Comparison of ENCODE assay signal across 18 cellular contexts in the genomic region with DNA sequence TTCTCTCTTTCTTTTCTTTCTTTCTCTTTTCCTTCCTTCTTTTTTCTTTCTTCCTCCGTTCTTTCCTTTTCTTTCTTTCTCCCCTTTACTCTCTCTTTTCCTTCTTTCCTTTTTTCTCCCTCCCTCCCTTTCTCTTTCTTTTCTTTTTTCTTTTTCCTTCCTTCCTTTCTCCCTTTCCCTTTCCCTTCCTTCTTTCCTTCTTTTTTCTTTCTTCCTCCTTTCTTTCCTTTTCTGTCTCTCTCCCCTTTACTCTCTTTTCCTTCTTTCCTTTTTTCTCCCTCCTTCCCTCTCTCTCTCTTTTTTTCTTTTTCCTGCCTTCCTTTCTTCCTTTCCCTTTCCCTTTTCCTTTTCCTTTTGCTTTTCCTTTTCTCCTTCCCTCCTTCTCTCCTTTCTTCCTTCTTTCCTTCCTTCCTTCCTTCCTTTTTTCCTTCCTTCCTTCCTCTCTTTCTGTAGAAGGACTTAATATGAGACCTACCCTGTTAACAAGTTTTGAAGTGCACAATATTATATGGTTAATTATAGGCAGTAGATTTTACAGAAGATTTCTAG.
DNase-seq lines count a peak whose midpoint lies in the region; ATAC-seq, FAIRE-seq and TF ChIP-seq lines count a peak whose summit lies in the region.
"Had no signal": no experiment of that assay in that cellular context is flagged by ENCODE, and none has a peak within 500 bp of the region (broad histone marks: within the 10 kb centered on the region; RNA-seq: fewer than 3 reads in every experiment).

No MANE protein-coding gene starts in this region.

- no peak for FAIRE-seq in K562 (lab: Jason Lieb, UNC)
- FAIRE-seq: H1 had no signal

- CTCF ChIA-PET in K562 (lab: Yijun Ruan, JAX; ENCODE audit: low intra/inter-chr PET ratio) = no interaction called here
- CTCF ChIA-PET in CD4-positive, alpha-beta T cell (lab: Charles Lee) = no interaction called here

- H3F3A ChIP-seq in GM23338 (replicated peaks; ENCODE audit: low read depth) = no peaks in the 10 kb centered on the region

- DNase-seq in activated T-cell treated with anti-CD3 and anti-CD28 coated beads, Interleukin-2, amount 50 U/mL, for 72 hours = no peak
- DNase-seq in activated T-cell treated with anti-CD3 and anti-CD28 coated beads, Interleukin-2, amount 50 U/mL, for 48 hours = no peak
- no peak for DNase-seq in GM23338 (ENCODE audit: low spot score)
- no peak for DNase-seq in K562 (ENCODE audit: extremely low read depth in 1 of 4, low spot score in 3 of 4)
- no peak for DNase-seq in CD4-positive, alpha-beta T cell
- no peak for DNase-seq in foreskin melanocyte
- no peak for DNase-seq in HuH-7.5 (ENCODE audit: low spot score)
- DNase-seq: 8988T; Calu3; CD4-positive, CD25-positive, alpha-beta regulatory T cell; DMS79 treated with DMSO at 0.1 percent for 48 hours; GF-D8; H9; IMR-90; KBM-7 had no signal

- H3K36me3 Mint-ChIP-seq in activated T-cell treated with anti-CD3 and anti-CD28 coated beads, Interleukin-2, amount 50 U/mL, for 72 hours (ENCODE audit: insufficient read depth in 2 of 2) = no peaks in the 10 kb centered on the region
- H3K36me3 Mint-ChIP-seq in GM23338 (ENCODE audit: low read depth) = peaks cover 4% of the 10 kb centered on the region; the same call in 2 of the 3 replicates
- H3K36me3 Mint-ChIP-seq in CD4-positive, alpha-beta T cell (ENCODE audit: low read depth) = no peaks in the 10 kb centered on the region

- H3K4me2 ChIP-seq in GM23338 = no peak overlapping the region
- H3K4me2 ChIP-seq in K562 (ENCODE audit: insufficient read depth, low read length) = no peak overlapping the region

- intact Hi-C loops in K562 (cut with micrococcal nuclease) = no loop called here
- intact Hi-C loops in CD4-positive, alpha-beta T cell (cut with DNase I, micrococcal nuclease) = no loop called here

- no peaks in the 10 kb centered on the region for H4K20me1 ChIP-seq in GM23338 (replicated peaks; ENCODE audit: insufficient read depth)
- H4K20me1 ChIP-seq in K562 (replicated peaks; ENCODE audit: control insufficient read depth, insufficient read depth, low read length) = no peaks in the 10 kb centered on the region
- H4K20me1 ChIP-seq: BLaER1 treated with 17β-estradiol and CSF1 and Interleukin-3, amounts not matched to agents 10 nM and 100 nM had no signal

- in situ Hi-C loops in K562 (cut with MboI) = no loop called here

- TF ChIP-seq RAD21 in K562 (CRISPR knock-in tag; conservative IDR thresholded peaks at IDR 0.05 in 1 of 2, IDR thresholded peaks at IDR 0.05 in 1 of 2) = no peak

- 0 out of 2 replicates have a peak, but pooled peaks cover 5% of the 10 kb centered on the region for H3K9me2 ChIP-seq in GM23338 (ENCODE audit: insufficient read depth)

- POLR2A ChIA-PET in K562 (lab: Yijun Ruan, JAX) = no interaction called here
- POLR2A ChIA-PET in CD4-positive, alpha-beta T cell (lab: Charles Lee) = no interaction called here

- no peaks in the 10 kb centered on the region for H3K4me1 ChIP-seq in GM23338 (ENCODE audit: insufficient read depth)
- no peaks in the 10 kb centered on the region for H3K4me1 ChIP-seq in K562 (replicated peaks in 1 of 2; ENCODE audit: control insufficient read depth in 2 of 2, insufficient read depth in 2 of 2, low read length in 2 of 2)

- H3K4me3 ChIP-seq in GM23338 (no peak overlapping the region), K562 (no peak overlapping the region)
- H3K4me3 ChIP-seq: BLaER1 treated with 17β-estradiol and CSF1 and Interleukin-3, amounts not matched to agents 10 nM and 100 nM had no signal

- H3K27ac ChIP-seq in GM23338 (ENCODE audit: low read depth) (no peak overlapping the region), K562 (ENCODE audit: extremely low read depth, low read depth, low read length) (no peak overlapping the region)
- no peak overlapping the region for H3K27ac ChIP-seq in CD4-positive, alpha-beta T cell (ENCODE audit: low read depth, low read length)
- H3K27ac ChIP-seq: BLaER1 treated with 17β-estradiol and CSF1 and Interleukin-3, amounts not matched to agents 10 nM and 100 nM; HL-60 had no signal

- no peaks in the 10 kb centered on the region for H3K9me1 ChIP-seq in K562 (ENCODE audit: control insufficient read depth, insufficient read depth, low read length)

- no peaks in the 10 kb centered on the region for H3K9me3 ChIP-seq in K562 (replicated peaks; ENCODE audit: control insufficient read depth, insufficient read depth, low read depth, low read length)
- no peaks in the 10 kb centered on the region for H3K9me3 ChIP-seq in CD4-positive, alpha-beta T cell (ENCODE audit: control insufficient read depth, low read length)

- no peaks in the 10 kb centered on the region for H3K79me2 ChIP-seq in GM23338 (replicated peaks; ENCODE audit: insufficient read depth)
- no peaks in the 10 kb centered on the region for H3K79me2 ChIP-seq in K562 (ENCODE audit: control insufficient read depth, insufficient read depth, low read length)

- no TSS peak for BruUV-seq in K562 (replicated peaks; lab: Mats Ljungman, UMichigan)

- H3K4me1 Mint-ChIP-seq in activated T-cell treated with anti-CD3 and anti-CD28 coated beads, Interleukin-2, amount 50 U/mL, for 72 hours (ENCODE audit: low read depth) = no peaks in the 10 kb centered on the region
- H3K4me1 Mint-ChIP-seq in GM23338 = peaks cover 6% of the 10 kb centered on the region; the same call in 2 of the 3 replicates
- no peaks in the 10 kb centered on the region for H3K4me1 Mint-ChIP-seq in CD4-positive, alpha-beta T cell (ENCODE audit: low read depth)
- H3K4me1 Mint-ChIP-seq: CD4-positive, CD25-positive, alpha-beta regulatory T cell had no signal

- H3K27me3 Mint-ChIP-seq in activated T-cell treated with anti-CD3 and anti-CD28 coated beads, Interleukin-2, amount 50 U/mL, for 72 hours (ENCODE audit: low read depth) = no peaks in the 10 kb centered on the region
- H3K27me3 Mint-ChIP-seq in GM23338 (ENCODE audit: insufficient read depth, low read depth, poor library complexity) = peaks cover 3% of the 10 kb centered on the region
- peaks cover 13% of the 10 kb centered on the region for H3K27me3 Mint-ChIP-seq in CD4-positive, alpha-beta T cell

- WGBS in K562 (ENCODE audit: insufficient coverage, low coverage, missing lambda C conversion rate) = 0% methylated on average over 1 of the region's 1 CpG

- no peak overlapping the region for H3K9ac ChIP-seq in K562 (ENCODE audit: insufficient read depth in 1 of 2, low read depth in 2 of 2, low read length in 2 of 2)
- H3K9ac ChIP-seq: BLaER1 treated with 17β-estradiol and CSF1 and Interleukin-3, amounts not matched to agents 10 nM and 100 nM had no signal

- no peak overlapping the region for H3K4me3 Mint-ChIP-seq in activated T-cell treated with anti-CD3 and anti-CD28 coated beads, Interleukin-2, amount 50 U/mL, for 72 hours
- no peak overlapping the region for H3K4me3 Mint-ChIP-seq in GM23338
- no peak overlapping the region for H3K4me3 Mint-ChIP-seq in CD4-positive, alpha-beta T cell
- H3K4me3 Mint-ChIP-seq: CD4-positive, CD25-positive, alpha-beta regulatory T cell; H9 had no signal

- no peak for TF ChIP-seq EP300 in K562 (IDR thresholded peaks at IDR 0.05; ENCODE audit: low read length)

- peaks cover 0 to 8% of the 10 kb centered on the region in 2 donors for H3K9me3 Mint-ChIP-seq in activated T-cell treated with anti-CD3 and anti-CD28 coated beads, Interleukin-2, amount 50 U/mL, for 72 hours
- peaks cover 9% of the 10 kb centered on the region for H3K9me3 Mint-ChIP-seq in GM23338
- H3K9me3 Mint-ChIP-seq in CD4-positive, alpha-beta T cell = peaks cover 7% of the 10 kb centered on the region

- TF ChIP-seq POLR2A in K562 (conservative IDR thresholded peaks at IDR 0.05) = no peak

- H3K27me3 ChIP-seq in GM23338 (ENCODE audit: insufficient read depth) = no peaks in the 10 kb centered on the region
- no peaks in the 10 kb centered on the region for H3K27me3 ChIP-seq in K562 (ENCODE audit: control insufficient read depth in 2 of 2, insufficient read depth in 2 of 2, low read length in 2 of 2)
- H3K27me3 ChIP-seq in CD4-positive, alpha-beta T cell (ENCODE audit: control insufficient read depth, insufficient read depth, low read length) = no peaks in the 10 kb centered on the region
- H3K27me3 ChIP-seq: BLaER1 treated with 17β-estradiol and CSF1 and Interleukin-3, amounts not matched to agents 10 nM and 100 nM had no signal

- H3K36me3 ChIP-seq in GM23338 (ENCODE audit: insufficient read depth) = no peaks in the 10 kb centered on the region; the same call in 1 of the 2 replicates
- H3K36me3 ChIP-seq in K562 (ENCODE audit: control insufficient read depth, insufficient read depth, low read length) = no peaks in the 10 kb centered on the region
- H3K36me3 ChIP-seq: BLaER1 treated with 17β-estradiol and CSF1 and Interleukin-3, amounts not matched to agents 10 nM and 100 nM had no signal

- peak overlapping the region; percentile 17 for H3K27ac Mint-ChIP-seq in activated T-cell treated with anti-CD3 and anti-CD28 coated beads, Interleukin-2, amount 50 U/mL, for 72 hours
- no peak overlapping the region for H3K27ac Mint-ChIP-seq in GM23338
- H3K27ac Mint-ChIP-seq in CD4-positive, alpha-beta T cell = no peak overlapping the region
- H3K27ac Mint-ChIP-seq: H9 had no signal

- H2AFZ ChIP-seq in GM23338 (peak overlapping the region; percentile 59; the same call in 1 of the 2 replicates), K562 (ENCODE audit: low read depth, low read length) (no peak overlapping the region)

- ATAC-seq in activated T-cell treated with anti-CD3 and anti-CD28 coated beads, Interleukin-2, amount 50 U/mL, for 72 hours (replicated peaks in 1 of 2) = no peak
- ATAC-seq in GM23338 = no peak
- ATAC-seq in K562 = no peak
- ATAC-seq in CD4-positive, alpha-beta T cell (ENCODE audit: poor library complexity) = no peak

- TF ChIP-seq CTCF in GM23338 (conservative IDR thresholded peaks at IDR 0.05; ENCODE audit: low read depth in 2 of 2) = no peak
- TF ChIP-seq CTCF in K562 (IDR thresholded peaks at IDR 0.05 in 2 of 3, conservative IDR thresholded peaks at IDR 0.05 in 1 of 3; ENCODE audit: insufficient read depth in 2 of 3, low read depth in 1 of 3, low read length in 3 of 3) = no peak
- TF ChIP-seq CTCF in CD4-positive, alpha-beta T cell (IDR thresholded peaks at IDR 0.05) = no peak

TF ChIP-seq in GM23338, 12 proteins besides CTCF, POLR2A, EP300 and RAD21:
- TF ChIP-seq NANOG (IDR thresholded peaks at IDR 0.05; ENCODE audit: borderline replicate concordance) (no peak), EZH2phosphoT487 (IDR thresholded peaks at IDR 0.05; ENCODE audit: unreplicated experiment) (no peak)

TF ChIP-seq in K562, 482 proteins besides CTCF, POLR2A, EP300 and RAD21 (continues in another document):
- TF ChIP-seq, protein P1, sequence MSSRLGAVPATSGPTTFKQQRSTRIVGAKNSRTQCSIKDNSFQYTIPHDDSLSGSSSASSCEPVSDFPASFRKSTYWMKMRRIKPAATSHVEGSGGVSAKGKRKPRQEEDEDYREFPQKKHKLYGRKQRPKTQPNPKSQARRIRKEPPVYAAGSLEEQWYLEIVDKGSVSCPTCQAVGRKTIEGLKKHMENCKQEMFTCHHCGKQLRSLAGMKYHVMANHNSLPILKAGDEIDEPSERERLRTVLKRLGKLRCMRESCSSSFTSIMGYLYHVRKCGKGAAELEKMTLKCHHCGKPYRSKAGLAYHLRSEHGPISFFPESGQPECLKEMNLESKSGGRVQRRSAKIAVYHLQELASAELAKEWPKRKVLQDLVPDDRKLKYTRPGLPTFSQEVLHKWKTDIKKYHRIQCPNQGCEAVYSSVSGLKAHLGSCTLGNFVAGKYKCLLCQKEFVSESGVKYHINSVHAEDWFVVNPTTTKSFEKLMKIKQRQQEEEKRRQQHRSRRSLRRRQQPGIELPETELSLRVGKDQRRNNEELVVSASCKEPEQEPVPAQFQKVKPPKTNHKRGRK (tag; IDR thresholded peaks at IDR 0.05) = peak; percentile 96
